In the genomic region with DNA sequence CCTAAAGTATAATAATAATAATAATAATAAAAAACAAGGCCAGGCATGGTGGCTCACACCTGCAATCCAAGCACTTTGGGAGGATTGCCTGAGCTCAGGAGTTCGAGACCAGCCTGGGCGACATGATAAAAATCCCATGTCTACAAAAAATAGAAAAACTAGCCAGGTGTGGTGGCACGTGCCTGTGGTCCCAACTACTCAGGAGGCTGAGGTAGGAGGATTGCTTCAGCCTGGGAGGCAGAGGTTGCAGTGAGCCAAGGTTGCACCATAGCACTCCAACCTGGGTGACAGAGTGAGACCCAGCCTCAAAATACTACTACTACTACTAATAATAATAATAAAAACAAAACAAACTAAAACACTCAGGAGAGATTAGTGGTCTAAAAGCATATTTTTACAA, we compare ENCODE assay signal across 39 cellular contexts. TPM values are rescaled to one million over a fixed set of nuclear protein-coding genes. Genes with fewer than 3 reads are reported as not detected.
"Had no signal": no experiment of that assay in that cellular context is flagged by ENCODE, and none has a peak within 500 bp of the region (broad histone marks: within the 10 kb centered on the region; RNA-seq: fewer than 3 reads in every experiment).

No MANE protein-coding gene starts in this region.

- DNase-seq: activated effector memory CD4-positive, alpha-beta T cell treated with anti-CD3 and anti-CD28 coated beads, Interleukin-2, amount 50 U/mL, for 16 hours; activated effector memory CD4-positive, alpha-beta T cell treated with Interleukin-2 at 50 U/mL for 16 hours; activated gamma-delta T cell; activated gamma-delta T cell treated with Interleukin-2 at 50 U/mL for 16 hours; activated naive CD4-positive, alpha-beta T cell; activated naive CD4-positive, alpha-beta T cell treated with anti-CD3 and anti-CD28 coated beads for 36 hours; activated naive CD4-positive, alpha-beta T cell treated with anti-CD3 and anti-CD28 coated beads, Interleukin-2, amount 10 ng/mL, durations not matched to agents 7 days and 5 days; activated naive CD4-positive, alpha-beta T cell treated with anti-CD3 and anti-CD28 coated beads, Interleukin-2, amount 50 U/mL, for 16 hours; activated naive CD4-positive, alpha-beta T cell treated with Interleukin-2 at 50 U/mL for 16 hours; activated naive CD8-positive, alpha-beta T cell treated with anti-CD3 and anti-CD28 coated beads for 36 hours; activated naive CD8-positive, alpha-beta T cell treated with anti-CD3 and anti-CD28 coated beads, Interleukin-2, amount 10 ng/mL, durations not matched to agents 7 days and 5 days; activated naive CD8-positive, alpha-beta T cell treated with anti-CD3 and anti-CD28 coated beads, Interleukin-2, amount 50 U/mL, for 24 hours; activated T-cell treated with anti-CD3 and anti-CD28 coated beads, Interleukin-2, amount 50 U/mL, for 24 hours; activated T-cell treated with anti-CD3 and anti-CD28 coated beads, Interleukin-2, amount 50 U/mL, for 4 hours; activated T-cell treated with anti-CD3 and anti-CD28 coated beads, Interleukin-2, amount 50 U/mL, for 48 hours; activated T-cell treated with anti-CD3 and anti-CD28 coated beads, Interleukin-2, amount 50 U/mL, for 72 hours; adrenal gland; amniotic stem cell; amygdala; anterior cingulate cortex; aorta; body of pancreas; brain microvascular endothelial cell; caudate nucleus; central memory CD4-positive, alpha-beta T cell; cerebellar nuclear complex had no signal

- H3K36me3 ChIP-seq: adrenal gland, ascending aorta, brain microvascular endothelial cell, breast epithelium, cardiac muscle cell had no signal

- H3K27me3 ChIP-seq: adrenal gland, ascending aorta, body of pancreas, breast epithelium, cardiac muscle cell had no signal

- H3K9me3 ChIP-seq: adrenal gland, ascending aorta, body of pancreas had no signal

- ATAC-seq: activated naive CD4-positive, alpha-beta T cell treated with anti-CD3 and anti-CD28 coated beads, Interleukin-2, amount 50 U/mL, for 72 hours; activated naive CD8-positive, alpha-beta T cell treated with anti-CD3 and anti-CD28 coated beads, Interleukin-2, amount 50 U/mL, for 24 hours; activated T-cell treated with anti-CD3 and anti-CD28 coated beads, Interleukin-2, amount 50 U/mL, for 4 hours; activated T-cell treated with anti-CD3 and anti-CD28 coated beads, Interleukin-2, amount 50 U/mL, for 72 hours; activated T-helper 17 cell treated with anti-CD3 and anti-CD28 coated beads, Interleukin-2, amount 50 U/mL, for 72 hours; body of pancreas had no signal

- H3K4me1 ChIP-seq: adrenal gland, ascending aorta, body of pancreas, breast epithelium had no signal

- H3K4me3 ChIP-seq: adrenal gland, ascending aorta, body of pancreas, breast epithelium, cardiac muscle cell had no signal

- FAIRE-seq: astrocyte, bronchial epithelial cell had no signal

- H3K27ac ChIP-seq: adrenal gland, ascending aorta, body of pancreas, brain microvascular endothelial cell, breast epithelium, cardiac muscle cell had no signal

RNA-seq across cellular contexts. Expression of gene ZNF280A, which starts 15.6 kb away (rescaled TPM):
- total RNA-seq: activated naive CD4-positive, alpha-beta T cell treated with anti-CD3 and anti-CD28 coated beads for 36 hours; activated naive CD4-positive, alpha-beta T cell treated with anti-CD3 and anti-CD28 coated beads, Interleukin-2, amount 50 U/mL, for 72 hours; activated naive CD8-positive, alpha-beta T cell treated with anti-CD3 and anti-CD28 coated beads for 36 hours; activated naive CD8-positive, alpha-beta T cell treated with anti-CD3 and anti-CD28 coated beads, Interleukin-2, amount 10 ng/mL, durations not matched to agents 7 days and 5 days; activated T-cell treated with anti-CD3 and anti-CD28 coated beads, Interleukin-2, amount 50 U/mL, for 4 hours; activated T-cell treated with anti-CD3 and anti-CD28 coated beads, Interleukin-2, amount 50 U/mL, for 72 hours; activated T-helper 1 cell treated with anti-CD3 and anti-CD28 coated beads, Interleukin-12 subunit alpha, Interleukin-12 subunit beta, Interleukin-2, Interleukin-4 antibody, amounts not matched to agents 30 ng/mL and 10 ng/mL and 1 ng/mL, durations not matched to agents 14 hours and 24 hours and 36 hours; activated T-helper 17 cell treated with anti-CD3 and anti-CD28 coated beads, Interleukin-2, amount 50 U/mL, for 72 hours; activated T-helper 2 cell treated with anti-CD3 and anti-CD28 coated beads, Interferon-gamma antibody, Interleukin-2, Interleukin-4, amounts not matched to agents 10 μg/mL and 5 μg/mL and 100 μg/mL, durations not matched to agents 14 hours and 24 hours and 36 hours; aorta; ascending aorta; body of pancreas; breast epithelium; bronchial epithelial cell; cardiac muscle cell; cardiac septum; cerebellum; chondrocyte had no signal
- polyA plus RNA-seq: adipose tissue, aorta, cardiac muscle cell had no signal

RNA-seq across cellular contexts. Expression of gene PRAME, which starts 23.4 kb away (rescaled TPM):
- total RNA-seq: activated naive CD4-positive, alpha-beta T cell treated with anti-CD3 and anti-CD28 coated beads for 36 hours; activated naive CD8-positive, alpha-beta T cell treated with anti-CD3 and anti-CD28 coated beads for 36 hours; activated naive CD8-positive, alpha-beta T cell treated with anti-CD3 and anti-CD28 coated beads, Interleukin-2, amount 10 ng/mL, durations not matched to agents 7 days and 5 days; activated T-helper 1 cell treated with anti-CD3 and anti-CD28 coated beads, Interleukin-12 subunit alpha, Interleukin-12 subunit beta, Interleukin-2, Interleukin-4 antibody, amounts not matched to agents 30 ng/mL and 10 ng/mL and 1 ng/mL, durations not matched to agents 14 hours and 24 hours and 36 hours; activated T-helper 17 cell treated with anti-CD3 and anti-CD28 coated beads, Interleukin-2, amount 50 U/mL, for 72 hours; activated T-helper 2 cell treated with anti-CD3 and anti-CD28 coated beads, Interferon-gamma antibody, Interleukin-2, Interleukin-4, amounts not matched to agents 10 μg/mL and 5 μg/mL and 100 μg/mL, durations not matched to agents 14 hours and 24 hours and 36 hours; aorta; ascending aorta; astrocyte; body of pancreas; bronchial epithelial cell; cardiac muscle cell; cerebellum; chondrocyte had no signal
- polyA plus RNA-seq: aorta, cardiac muscle cell had no signal

RNA-seq across cellular contexts. Expression of gene ZNF280B, which starts 27.1 kb away (rescaled TPM):
- total RNA-seq: ascending aorta had no signal
- polyA plus RNA-seq: aorta had no signal
